22 cellular contexts compared by ENCODE assay signal in genomic region chr12:5590316-5590715, GRCh38.
A peak's percentile ranks its signal among the peaks of the same experiment; 100 is the strongest.
DNase-seq lines count a peak whose midpoint lies in the region; ATAC-seq lines count a peak whose summit lies in the region.
"Had no signal": no experiment of that assay in that cellular context is flagged by ENCODE, and none has a peak within 500 bp of the region (broad histone marks: within the 10 kb centered on the region; RNA-seq: fewer than 3 reads in every experiment).

No MANE protein-coding gene starts in this region.

- no peak overlapping the region for H3K9ac ChIP-seq in neuronal stem cell (ENCODE audit: low read depth, low read length, poor library complexity)
- H3K9ac ChIP-seq: BLaER1 had no signal

- no peak overlapping the region for H3K27ac ChIP-seq in neuronal stem cell (replicated peaks; ENCODE audit: low read length)
- H3K27ac ChIP-seq in substantia nigra (ENCODE audit: low read depth, low read length, poor library complexity, severe bottlenecking): no peak overlapping the region
- H3K27ac ChIP-seq: BLaER1 had no signal

- H3K27me3 ChIP-seq in neuronal stem cell (ENCODE audit: control insufficient read depth in 3 of 3, insufficient read depth in 3 of 3, low read depth in 1 of 3, low read length in 3 of 3): no peaks in the 10 kb centered on the region
- H3K27me3 ChIP-seq: BLaER1 had no signal

- H3K18ac ChIP-seq in neuronal stem cell (ENCODE audit: low read length): no peak overlapping the region

- peak overlapping the region; percentile 23 for H2BK15ac ChIP-seq in neuronal stem cell (ENCODE audit: low read length)

- H3K4me3 ChIP-seq in neuronal stem cell (ENCODE audit: low read length in 2 of 2): no peak overlapping the region
- H3K4me3 ChIP-seq: BLaER1 had no signal

- H2BK120ac ChIP-seq in neuronal stem cell (ENCODE audit: low read depth, low read length): no peak overlapping the region

- no peak overlapping the region for H2AK5ac ChIP-seq in neuronal stem cell (ENCODE audit: low read depth, low read length)

- no peaks in the 10 kb centered on the region for H3K36me3 ChIP-seq in neuronal stem cell (replicated peaks in 1 of 2; ENCODE audit: control insufficient read depth in 2 of 2, insufficient read depth in 2 of 2, low read length in 2 of 2)
- H3K36me3 ChIP-seq: BE2C, BLaER1 had no signal

- no peak overlapping the region for H4K8ac ChIP-seq in neuronal stem cell (ENCODE audit: low read depth, low read length)

- H3K4me3 Mint-ChIP-seq in natural killer cell treated with Interleukin-12 subunit alpha and Interleukin-12 subunit beta and Interleukin-15 and Interleukin-18, amount 100 ng/mL, for 72 hours: no peak overlapping the region
- H3K4me3 Mint-ChIP-seq: CD14-positive monocyte; CD4-positive, alpha-beta memory T cell; CD4-positive, CD25-positive, alpha-beta regulatory T cell; CD8-positive, alpha-beta memory T cell had no signal

- H2BK5ac ChIP-seq in neuronal stem cell (ENCODE audit: low read length): no peak overlapping the region

- peaks cover 0 to 2% of the 10 kb centered on the region in 2 donors for H3K9me3 ChIP-seq in neuronal stem cell (replicated peaks in 1 of 2; ENCODE audit: control insufficient read depth in 2 of 2, insufficient read depth in 1 of 2, low read depth in 1 of 2, low read length in 2 of 2)
- H3K9me3 ChIP-seq: BE2C, BLaER1 had no signal

- H3K4me1 ChIP-seq in neuronal stem cell (ENCODE audit: control insufficient read depth in 2 of 2, insufficient read depth in 1 of 2, low read depth in 1 of 2, low read length in 2 of 2): peaks cover 2 to 36% of the 10 kb centered on the region in 2 donors
- H3K4me1 ChIP-seq: BE2C, BLaER1 had no signal

- no peak for ATAC-seq in natural killer cell treated with Interleukin-12 subunit alpha and Interleukin-12 subunit beta and Interleukin-15 and Interleukin-18, amount 100 ng/mL, for 72 hours
- no peak for ATAC-seq in HG02642 (IDR thresholded peaks at IDR 0.05; ENCODE audit: poor library complexity, unreplicated experiment)

- no peak overlapping the region for H3K23ac ChIP-seq in neuronal stem cell (ENCODE audit: low read depth, low read length, poor library complexity)

- no peak overlapping the region for H2BK12ac ChIP-seq in neuronal stem cell (ENCODE audit: low read length)

- no peaks in the 10 kb centered on the region for H3K4me1 Mint-ChIP-seq in natural killer cell treated with Interleukin-12 subunit alpha and Interleukin-12 subunit beta and Interleukin-15 and Interleukin-18, amount 100 ng/mL, for 72 hours (ENCODE audit: low read depth in 2 of 2)
- H3K4me1 Mint-ChIP-seq: CD4-positive, alpha-beta memory T cell; CD4-positive, CD25-positive, alpha-beta regulatory T cell; CD8-positive, alpha-beta memory T cell had no signal

- no peaks in the 10 kb centered on the region for H3K9me3 Mint-ChIP-seq in natural killer cell treated with Interleukin-12 subunit alpha and Interleukin-12 subunit beta and Interleukin-15 and Interleukin-18, amount 100 ng/mL, for 72 hours

- H4K91ac ChIP-seq in neuronal stem cell (ENCODE audit: low read depth, low read length, poor library complexity): no peak overlapping the region

- no CpG with 5 or more reads among the region's 8 CpGs for WGBS in neuronal stem cell (ENCODE audit: extremely low coverage in 2 of 2, insufficient read length in 2 of 2, insufficient replicate concordance in 1 of 2), 2 donors

- no peak overlapping the region for H3K4me2 ChIP-seq in neuronal stem cell (ENCODE audit: insufficient read depth, low read length, poor library complexity, severe bottlenecking)
- H3K4me2 ChIP-seq: BLaER1 had no signal

- no peaks in the 10 kb centered on the region for H3K79me1 ChIP-seq in neuronal stem cell (ENCODE audit: low read depth, low read length)

- no peaks in the 10 kb centered on the region for H3K36me3 Mint-ChIP-seq in natural killer cell treated with Interleukin-12 subunit alpha and Interleukin-12 subunit beta and Interleukin-15 and Interleukin-18, amount 100 ng/mL, for 72 hours
- H3K36me3 Mint-ChIP-seq: CD14-positive monocyte; CD4-positive, alpha-beta memory T cell; CD4-positive, CD25-positive, alpha-beta regulatory T cell; CD8-positive, alpha-beta memory T cell had no signal

- no peak overlapping the region for H3K14ac ChIP-seq in neuronal stem cell (ENCODE audit: low read length)

- DNase-seq in islet precursor cell (peak; percentile 66), neuronal stem cell (ENCODE audit: low spot score) (no peak), substantia nigra (lab: John Stamatoyannopoulos, UW) (no peak)
- DNase-seq in natural killer cell treated with Interleukin-12 subunit alpha and Interleukin-12 subunit beta and Interleukin-15 and Interleukin-18, amount 100 ng/mL, for 72 hours (ENCODE audit: low spot score): no peak
- DNase-seq: 8988T; ACHN; BE2C; C1 segment of cervical spinal cord; CD4-positive, alpha-beta memory T cell; CD4-positive, CD25-positive, alpha-beta regulatory T cell; CD8-positive, alpha-beta memory T cell; COR-L47; DMS 273 treated with DMSO at 0.1 percent for 48 hours; DMS153; DMS53; DMS79; DND-41; EL; GF-D8 had no signal

- no peak overlapping the region for H2AFZ ChIP-seq in neuronal stem cell (ENCODE audit: low read length)

- H3K4ac ChIP-seq in neuronal stem cell (ENCODE audit: low read length): no peak overlapping the region

- H3K27me3 Mint-ChIP-seq in natural killer cell treated with Interleukin-12 subunit alpha and Interleukin-12 subunit beta and Interleukin-15 and Interleukin-18, amount 100 ng/mL, for 72 hours: peaks cover 7 to 10% of the 10 kb centered on the region in 2 donors
- H3K27me3 Mint-ChIP-seq: CD4-positive, CD25-positive, alpha-beta regulatory T cell had no signal

- H3K27ac Mint-ChIP-seq in natural killer cell treated with Interleukin-12 subunit alpha and Interleukin-12 subunit beta and Interleukin-15 and Interleukin-18, amount 100 ng/mL, for 72 hours: no peak overlapping the region
- H3K27ac Mint-ChIP-seq: CD4-positive, alpha-beta memory T cell; CD4-positive, CD25-positive, alpha-beta regulatory T cell; CD8-positive, alpha-beta memory T cell had no signal
